Comparison of ENCODE assay signal across 17 cellular contexts in the genomic region with DNA sequence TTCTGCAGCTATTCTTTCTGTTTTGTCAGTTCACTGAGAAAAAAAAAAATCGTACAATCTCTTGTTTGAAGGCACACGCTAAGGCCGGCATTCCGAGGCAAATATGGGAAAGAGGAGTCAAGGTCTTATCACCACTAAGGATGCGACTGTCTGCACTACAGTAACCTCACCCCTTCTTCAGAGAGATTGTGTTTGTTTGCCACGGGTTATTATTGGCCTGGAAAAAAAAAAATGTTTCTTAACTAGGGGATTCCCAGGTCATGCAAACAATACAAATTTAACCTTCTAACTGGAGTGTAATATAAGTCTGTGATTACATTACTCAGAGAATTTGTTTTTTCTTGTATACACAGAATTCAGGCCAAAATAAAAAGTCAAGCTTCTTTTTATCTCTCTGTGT.
DNase-seq lines count a peak whose midpoint lies in the region; ATAC-seq and TF ChIP-seq lines count a peak whose summit lies in the region.
"Had no signal": no experiment of that assay in that cellular context is flagged by ENCODE, and none has a peak within 500 bp of the region (broad histone marks: within the 10 kb centered on the region; RNA-seq: fewer than 3 reads in every experiment).

No MANE protein-coding gene starts in this region.

- H3K4me3 Mint-ChIP-seq in endothelial cell (ENCODE audit: unreplicated experiment): no peak overlapping the region

- TF ChIP-seq CTCF in OCI-LY1 (IDR thresholded peaks at IDR 0.05; ENCODE audit: low read length): no peak
- no peak for TF ChIP-seq CTCF in endothelial cell (IDR thresholded peaks at IDR 0.05; ENCODE audit: unreplicated experiment)

- no peak overlapping the region for H2AFZ ChIP-seq in OCI-LY1 (ENCODE audit: low read length)

- no peaks in the 10 kb centered on the region for H3K4me1 Mint-ChIP-seq in endothelial cell (ENCODE audit: unreplicated experiment)

- H3K27me3 Mint-ChIP-seq in endothelial cell (ENCODE audit: unreplicated experiment): no peaks in the 10 kb centered on the region

- H3K4me2 ChIP-seq in BLaER1 (peak overlapping the region; percentile 58), OCI-LY1 (ENCODE audit: low read length) (peak overlapping the region; percentile 59)

- H3K4me1 ChIP-seq in BLaER1 (peaks cover 61% of the 10 kb centered on the region), OCI-LY1 (ENCODE audit: insufficient read depth, low read length, severe bottlenecking) (peaks cover 72% of the 10 kb centered on the region), SJCRH30 (no peaks in the 10 kb centered on the region)
- H3K4me1 ChIP-seq: adrenal gland, testis had no signal

- H3K27ac Mint-ChIP-seq in endothelial cell (ENCODE audit: unreplicated experiment): no peak overlapping the region

- H4K20me1 ChIP-seq in BLaER1: no peaks in the 10 kb centered on the region
- no peaks in the 10 kb centered on the region for H4K20me1 ChIP-seq in OCI-LY1 (ENCODE audit: insufficient read depth, low read length)

- H3K27me3 ChIP-seq in BLaER1: no peaks in the 10 kb centered on the region
- no peaks in the 10 kb centered on the region for H3K27me3 ChIP-seq in OCI-LY1 (ENCODE audit: insufficient read depth, low read length)
- no peaks in the 10 kb centered on the region for H3K27me3 ChIP-seq in SJCRH30
- H3K27me3 ChIP-seq: adrenal gland, testis had no signal

- H3F3A ChIP-seq in OCI-LY1 (ENCODE audit: insufficient read depth, low read length): peaks cover 14% of the 10 kb centered on the region; the same call in 1 of the 2 replicates

- no peaks in the 10 kb centered on the region for H3K9me2 ChIP-seq in OCI-LY1 (ENCODE audit: low read depth, low read length)

- no peaks in the 10 kb centered on the region for H3K9me3 ChIP-seq in BLaER1
- no peaks in the 10 kb centered on the region for H3K9me3 ChIP-seq in OCI-LY1 (ENCODE audit: low read length)
- no peaks in the 10 kb centered on the region for H3K9me3 ChIP-seq in SJCRH30 (replicated peaks)
- H3K9me3 ChIP-seq: adrenal gland, testis had no signal

- no peaks in the 10 kb centered on the region for H3K9me3 Mint-ChIP-seq in endothelial cell (ENCODE audit: unreplicated experiment)

- peak; percentile 36 for ATAC-seq in GM19025 (IDR thresholded peaks at IDR 0.05; ENCODE audit: low read depth, unreplicated experiment)
- ATAC-seq in HG02642 (IDR thresholded peaks at IDR 0.05; ENCODE audit: poor library complexity, unreplicated experiment): peak; percentile 46
- ATAC-seq in activated CD4-positive, CD25-positive, alpha-beta regulatory T cell treated with anti-CD3 and anti-CD28 coated beads, Interleukin-2, amount 50 U/mL, for 24 hours: no peak
- ATAC-seq: K562, Panc1 had no signal

- DNase-seq in SJCRH30 (no peak), endothelial cell (ENCODE audit: low spot score) (no peak), NCI-H2081 (lab: John Stamatoyannopoulos, UW) (no peak)
- DNase-seq: activated CD4-positive, alpha-beta T cell treated with anti-CD3 and anti-CD28 coated beads for 4 hours; adrenal gland; NCI-H1417 treated with DMSO at 0.1 percent for 48 hours; posterior cingulate gyrus; stimulated activated CD4-positive, alpha-beta T cell treated with anti-CD3 and anti-CD28 coated beads, Interleukin-15, amount 100 ng/mL, for 24 hours; T-helper 1 cell; testis had no signal

- H3K9ac ChIP-seq in BLaER1: 0 out of 2 replicates have a peak overlapping the region, but pooled peaks have one; percentile 8
- peak overlapping the region; percentile 80 for H3K9ac ChIP-seq in OCI-LY1 (ENCODE audit: low read length)

- H3K36me3 ChIP-seq in BLaER1 (no peaks in the 10 kb centered on the region), OCI-LY1 (ENCODE audit: insufficient read depth, low read length) (no peaks in the 10 kb centered on the region), SJCRH30 (no peaks in the 10 kb centered on the region)
- H3K36me3 ChIP-seq: adrenal gland had no signal

- H3K4me3 ChIP-seq in BLaER1: no peak overlapping the region
- H3K4me3 ChIP-seq in OCI-LY1 (ENCODE audit: low read depth, low read length, poor library complexity, severe bottlenecking): peak overlapping the region; percentile 31
- H3K4me3 ChIP-seq in SJCRH30: no peak overlapping the region
- H3K4me3 ChIP-seq: adrenal gland, K562, testis had no signal

- no peaks in the 10 kb centered on the region for H3K79me2 ChIP-seq in OCI-LY1 (ENCODE audit: insufficient read depth, low read length)

- peak overlapping the region; percentile 67 for H3K27ac ChIP-seq in BLaER1
- peak overlapping the region; percentile 100 for H3K27ac ChIP-seq in OCI-LY1 (ENCODE audit: low read depth, low read length, poor library complexity, severe bottlenecking)
- no peak overlapping the region for H3K27ac ChIP-seq in SJCRH30
- H3K27ac ChIP-seq: adrenal gland, testis had no signal

- H3K36me3 Mint-ChIP-seq in endothelial cell (ENCODE audit: low read depth, unreplicated experiment): no peaks in the 10 kb centered on the region

Comparison
In these comparisons a context has a peak if more than half of its experiments do, and no peak if none do; other contexts are left out.
1. ATAC-seq: peak in GM19025 (single experiment) and HG02642 (single experiment); none in activated CD4-positive, CD25-positive, alpha-beta regulatory T cell treated with anti-CD3 and anti-CD28 coated beads, Interleukin-2, amount 50 U/mL, for 24 hours (0 of 2).